13 cellular contexts compared by ENCODE assay signal in genomic region chr14:83863042-83863441, GRCh38.
A peak's percentile ranks its signal among the peaks of the same experiment; 100 is the strongest.
DNase-seq lines count a peak whose midpoint lies in the region; ATAC-seq and TF ChIP-seq lines count a peak whose summit lies in the region.
"Had no signal": no experiment of that assay in that cellular context is flagged by ENCODE, and none has a peak within 500 bp of the region (broad histone marks: within the 10 kb centered on the region; RNA-seq: fewer than 3 reads in every experiment).

No MANE protein-coding gene starts in this region.

- peaks cover 13% of the 10 kb centered on the region for H3K4me1 Mint-ChIP-seq in WTC11
- H3K4me1 Mint-ChIP-seq: B cell had no signal

- no peak overlapping the region for H3K4me3 Mint-ChIP-seq in WTC11
- H3K4me3 Mint-ChIP-seq: B cell; CD4-positive, alpha-beta T cell had no signal

- POLR2A ChIA-PET in WTC11 (lab: Charles Lee) = no interaction called here

- H3K9me3 ChIP-seq in mucosa of stomach (ENCODE audit: control insufficient read depth, low read length) = no peaks in the 10 kb centered on the region

- DNase-seq in H7 (peak; percentile 7), NCI-H146 (lab: John Stamatoyannopoulos, UW) (peak; percentile 22), WTC11 (ENCODE audit: low spot score) (no peak), GDM1 (lab: John Stamatoyannopoulos, UW) (no peak), hepatic stellate cell (ENCODE audit: low spot score) (no peak), DMS114 treated with DMSO at 0.1 percent for 48 hours (lab: John Stamatoyannopoulos, UW; ENCODE audit: unreplicated experiment) (no peak)
- DNase-seq: C1 segment of cervical spinal cord; Calu3; CD4-positive, alpha-beta T cell; IMR-90; KBM-7 had no signal

- no peak overlapping the region for H3K9ac ChIP-seq in mucosa of stomach (ENCODE audit: low read length)

- no peaks in the 10 kb centered on the region for H3K27me3 Mint-ChIP-seq in WTC11 (ENCODE audit: low read depth)
- H3K27me3 Mint-ChIP-seq: B cell; CD4-positive, alpha-beta T cell had no signal

- H3K36me3 ChIP-seq in H7 (replicated peaks; ENCODE audit: control insufficient read depth, insufficient read depth, low read length) (no peaks in the 10 kb centered on the region), mucosa of stomach (ENCODE audit: control insufficient read depth, insufficient read depth, low read length) (no peaks in the 10 kb centered on the region)

- H3K27me3 ChIP-seq in H7 (ENCODE audit: control insufficient read depth, insufficient read depth, low read length) (no peaks in the 10 kb centered on the region), mucosa of stomach (ENCODE audit: control insufficient read depth, insufficient read depth, low read length) (no peaks in the 10 kb centered on the region)

- no peak overlapping the region for H3K27ac Mint-ChIP-seq in WTC11
- H3K27ac Mint-ChIP-seq: B cell; CD4-positive, alpha-beta T cell had no signal

- ATAC-seq in WTC11 = peak; percentile 69

- no peaks in the 10 kb centered on the region for H3K4me1 ChIP-seq in mucosa of stomach (ENCODE audit: control insufficient read depth, insufficient read depth, low read length)

- H3K4me3 ChIP-seq in H7 (ENCODE audit: insufficient read depth, low read depth, low read length) (no peak overlapping the region), mucosa of stomach (ENCODE audit: low read length) (peak overlapping the region; percentile 7)

- peaks cover 4% of the 10 kb centered on the region; the same call in 1 of the 2 replicates for H3K36me3 Mint-ChIP-seq in WTC11

- TF ChIP-seq CTCF in WTC11 (IDR thresholded peaks at IDR 0.05) = no peak

- H3K9me3 Mint-ChIP-seq in WTC11 = peaks cover 5% of the 10 kb centered on the region

- CTCF ChIA-PET in WTC11 (lab: Charles Lee) = no interaction called here

TF ChIP-seq in WTC11, 78 proteins besides CTCF, POLR2A, EP300 and RAD21:
- TF ChIP-seq, protein P1, sequence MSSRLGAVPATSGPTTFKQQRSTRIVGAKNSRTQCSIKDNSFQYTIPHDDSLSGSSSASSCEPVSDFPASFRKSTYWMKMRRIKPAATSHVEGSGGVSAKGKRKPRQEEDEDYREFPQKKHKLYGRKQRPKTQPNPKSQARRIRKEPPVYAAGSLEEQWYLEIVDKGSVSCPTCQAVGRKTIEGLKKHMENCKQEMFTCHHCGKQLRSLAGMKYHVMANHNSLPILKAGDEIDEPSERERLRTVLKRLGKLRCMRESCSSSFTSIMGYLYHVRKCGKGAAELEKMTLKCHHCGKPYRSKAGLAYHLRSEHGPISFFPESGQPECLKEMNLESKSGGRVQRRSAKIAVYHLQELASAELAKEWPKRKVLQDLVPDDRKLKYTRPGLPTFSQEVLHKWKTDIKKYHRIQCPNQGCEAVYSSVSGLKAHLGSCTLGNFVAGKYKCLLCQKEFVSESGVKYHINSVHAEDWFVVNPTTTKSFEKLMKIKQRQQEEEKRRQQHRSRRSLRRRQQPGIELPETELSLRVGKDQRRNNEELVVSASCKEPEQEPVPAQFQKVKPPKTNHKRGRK (CRISPR knock-in tag; IDR thresholded peaks at IDR 0.05; ENCODE audit: borderline replicate concordance) = no peak
- TF ChIP-seq, protein P2, sequence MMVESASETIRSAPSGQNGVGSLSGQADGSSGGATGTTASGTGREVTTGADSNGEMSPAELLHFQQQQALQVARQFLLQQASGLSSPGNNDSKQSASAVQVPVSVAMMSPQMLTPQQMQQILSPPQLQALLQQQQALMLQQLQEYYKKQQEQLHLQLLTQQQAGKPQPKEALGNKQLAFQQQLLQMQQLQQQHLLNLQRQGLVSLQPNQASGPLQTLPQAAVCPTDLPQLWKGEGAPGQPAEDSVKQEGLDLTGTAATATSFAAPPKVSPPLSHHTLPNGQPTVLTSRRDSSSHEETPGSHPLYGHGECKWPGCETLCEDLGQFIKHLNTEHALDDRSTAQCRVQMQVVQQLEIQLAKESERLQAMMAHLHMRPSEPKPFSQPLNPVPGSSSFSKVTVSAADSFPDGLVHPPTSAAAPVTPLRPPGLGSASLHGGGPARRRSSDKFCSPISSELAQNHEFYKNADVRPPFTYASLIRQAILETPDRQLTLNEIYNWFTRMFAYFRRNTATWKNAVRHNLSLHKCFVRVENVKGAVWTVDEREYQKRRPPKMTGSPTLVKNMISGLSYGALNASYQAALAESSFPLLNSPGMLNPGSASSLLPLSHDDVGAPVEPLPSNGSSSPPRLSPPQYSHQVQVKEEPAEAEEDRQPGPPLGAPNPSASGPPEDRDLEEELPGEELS (CRISPR knock-in tag; IDR thresholded peaks at IDR 0.05) = no peak
- no peak for TF ChIP-seq GABPB1 (CRISPR knock-in tag; IDR thresholded peaks at IDR 0.05)
- no peak for TF ChIP-seq ESRRA (CRISPR knock-in tag; IDR thresholded peaks at IDR 0.05; ENCODE audit: borderline replicate concordance)
- TF ChIP-seq SMAD4 (CRISPR knock-in tag; IDR thresholded peaks at IDR 0.05) = no peak
- TF ChIP-seq, protein P3, sequence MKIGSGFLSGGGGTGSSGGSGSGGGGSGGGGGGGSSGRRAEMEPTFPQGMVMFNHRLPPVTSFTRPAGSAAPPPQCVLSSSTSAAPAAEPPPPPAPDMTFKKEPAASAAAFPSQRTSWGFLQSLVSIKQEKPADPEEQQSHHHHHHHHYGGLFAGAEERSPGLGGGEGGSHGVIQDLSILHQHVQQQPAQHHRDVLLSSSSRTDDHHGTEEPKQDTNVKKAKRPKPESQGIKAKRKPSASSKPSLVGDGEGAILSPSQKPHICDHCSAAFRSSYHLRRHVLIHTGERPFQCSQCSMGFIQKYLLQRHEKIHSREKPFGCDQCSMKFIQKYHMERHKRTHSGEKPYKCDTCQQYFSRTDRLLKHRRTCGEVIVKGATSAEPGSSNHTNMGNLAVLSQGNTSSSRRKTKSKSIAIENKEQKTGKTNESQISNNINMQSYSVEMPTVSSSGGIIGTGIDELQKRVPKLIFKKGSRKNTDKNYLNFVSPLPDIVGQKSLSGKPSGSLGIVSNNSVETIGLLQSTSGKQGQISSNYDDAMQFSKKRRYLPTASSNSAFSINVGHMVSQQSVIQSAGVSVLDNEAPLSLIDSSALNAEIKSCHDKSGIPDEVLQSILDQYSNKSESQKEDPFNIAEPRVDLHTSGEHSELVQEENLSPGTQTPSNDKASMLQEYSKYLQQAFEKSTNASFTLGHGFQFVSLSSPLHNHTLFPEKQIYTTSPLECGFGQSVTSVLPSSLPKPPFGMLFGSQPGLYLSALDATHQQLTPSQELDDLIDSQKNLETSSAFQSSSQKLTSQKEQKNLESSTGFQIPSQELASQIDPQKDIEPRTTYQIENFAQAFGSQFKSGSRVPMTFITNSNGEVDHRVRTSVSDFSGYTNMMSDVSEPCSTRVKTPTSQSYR (CRISPR knock-in tag; IDR thresholded peaks at IDR 0.05) = no peak
- no peak for TF ChIP-seq EMX1 (CRISPR knock-in tag; IDR thresholded peaks at IDR 0.05)
- TF ChIP-seq ZBTB43 (CRISPR knock-in tag; IDR thresholded peaks at IDR 0.05) = no peak
- TF ChIP-seq RORB (CRISPR knock-in tag; IDR thresholded peaks at IDR 0.05) = no peak
- TF ChIP-seq HMGA2 (CRISPR knock-in tag; IDR thresholded peaks at IDR 0.05) = no peak
- no peak for TF ChIP-seq NR2C2 (CRISPR knock-in tag; IDR thresholded peaks at IDR 0.05)
- no peak for TF ChIP-seq SOX15 (CRISPR knock-in tag; IDR thresholded peaks at IDR 0.05)
- TF ChIP-seq CREB1 (CRISPR knock-in tag; IDR thresholded peaks at IDR 0.05) = no peak
- TF ChIP-seq FOXJ3 (CRISPR knock-in tag; IDR thresholded peaks at IDR 0.05; ENCODE audit: borderline replicate concordance) = no peak

Comparison
In these comparisons a context has a peak if more than half of its experiments do, and no peak if none do; other contexts are left out.
1. DNase-seq: peak in H7 (single experiment) and NCI-H146 (single experiment); none in WTC11 (single experiment), GDM1 (single experiment), hepatic stellate cell (single experiment) and DMS114 treated with DMSO at 0.1 percent for 48 hours (single experiment).